ENCODE assay signal across 1 cellular context in genomic region chr20:18507218-18508191, GRCh38.
TF ChIP-seq lines count a peak whose summit lies in the region.

Gene SEC23B, plus strand, starts transcription at chr20:18507940. Its CDS starts 2,896 bp downstream, at chr20:18510836.

TF ChIP-seq in HepG2, 621 proteins besides CTCF, POLR2A, EP300 and RAD21 (continued from another document and continues in another):
- TF ChIP-seq NR0B2 (CRISPR knock-in tag; IDR thresholded peaks at IDR 0.05) = peak; percentile 29; the same call in 1 of the 2 replicates
- peak; percentile 80; the same call in 1 of the 2 replicates for TF ChIP-seq ZNF570 (CRISPR knock-in tag; IDR thresholded peaks at IDR 0.05; ENCODE audit: borderline replicate concordance)
- peak; percentile 81; the same call in 1 of the 2 replicates for TF ChIP-seq ZNF224 (CRISPR knock-in tag; IDR thresholded peaks at IDR 0.05)
- TF ChIP-seq ZNF12 (CRISPR knock-in tag; IDR thresholded peaks at IDR 0.05) = peak; percentile 99
- peak; percentile 73 for TF ChIP-seq HIVEP1 (CRISPR knock-in tag; IDR thresholded peaks at IDR 0.05)
- TF ChIP-seq ZBTB3 (CRISPR knock-in tag; IDR thresholded peaks at IDR 0.05; ENCODE audit: borderline replicate concordance, low read depth) = peak; percentile 92
- TF ChIP-seq ZBTB38 (CRISPR knock-in tag; IDR thresholded peaks at IDR 0.05) = peak; percentile 13; the same call in 1 of the 2 replicates
- no peak for TF ChIP-seq RNF219 (CRISPR knock-in tag; IDR thresholded peaks at IDR 0.05)
- TF ChIP-seq ATF5 (CRISPR knock-in tag; IDR thresholded peaks at IDR 0.05; ENCODE audit: low read depth) = no peak; the same call in 1 of the 2 replicates
- TF ChIP-seq PBX3 (CRISPR knock-in tag; IDR thresholded peaks at IDR 0.05; ENCODE audit: borderline replicate concordance) = peak; percentile 56; the same call in 1 of the 2 replicates
- TF ChIP-seq MXD4 (CRISPR knock-in tag; IDR thresholded peaks at IDR 0.05) = peak; percentile 90; the same call in 1 of the 2 replicates
- no peak; the same call in 1 of the 2 replicates for TF ChIP-seq ZNF770 (CRISPR knock-in tag; IDR thresholded peaks at IDR 0.05)
- 0 out of 2 replicates have a peak, but pooled peaks have one; percentile 66 for TF ChIP-seq ZNF660 (CRISPR knock-in tag; IDR thresholded peaks at IDR 0.05; ENCODE audit: borderline replicate concordance, low read depth)
- TF ChIP-seq HBP1 (CRISPR knock-in tag; IDR thresholded peaks at IDR 0.05; ENCODE audit: low read depth) = peak; percentile 88
- peak; percentile 86; the same call in 1 of the 2 replicates for TF ChIP-seq JUND (CRISPR knock-in tag; IDR thresholded peaks at IDR 0.05)
- peak; percentile 31; the same call in 1 of the 2 replicates for TF ChIP-seq ZBTB8A (CRISPR knock-in tag; IDR thresholded peaks at IDR 0.05; ENCODE audit: borderline replicate concordance, low read depth)
- peak; percentile 48 for TF ChIP-seq ZFP37 (CRISPR knock-in tag; IDR thresholded peaks at IDR 0.05; ENCODE audit: borderline replicate concordance)
- TF ChIP-seq ATAD3A (CRISPR knock-in tag; IDR thresholded peaks at IDR 0.05) = no peak; the same call in 1 of the 2 replicates
- TF ChIP-seq DRAP1 (CRISPR knock-in tag; IDR thresholded peaks at IDR 0.05) = peak; percentile 92
- 0 out of 4 replicates have a peak, but pooled peaks of 1 of the 2 experiments have one; percentile 16 for TF ChIP-seq MAFK (conservative IDR thresholded peaks at IDR 0.05 in 1 of 2, IDR thresholded peaks at IDR 0.05 in 1 of 2; ENCODE audit: low read length in 2 of 2)
- no peak for TF ChIP-seq HOXA7 (CRISPR knock-in tag; IDR thresholded peaks at IDR 0.05)
- peak; percentile 67 for TF ChIP-seq ZNF746 (CRISPR knock-in tag; IDR thresholded peaks at IDR 0.05)
- peak; percentile 64 for TF ChIP-seq ZNF292 (CRISPR knock-in tag; IDR thresholded peaks at IDR 0.05; ENCODE audit: borderline replicate concordance, low read depth)
- peak; percentile 94 for TF ChIP-seq ATF7-NPFF (CRISPR knock-in tag; IDR thresholded peaks at IDR 0.05; ENCODE audit: low read depth)
- peak; percentile 89 for TF ChIP-seq ZSCAN31 (CRISPR knock-in tag; IDR thresholded peaks at IDR 0.05; ENCODE audit: low read depth)
- TF ChIP-seq ZNF569 (CRISPR knock-in tag; IDR thresholded peaks at IDR 0.05; ENCODE audit: borderline replicate concordance) = no peak
- peak; percentile 52 for TF ChIP-seq NRL (CRISPR knock-in tag; IDR thresholded peaks at IDR 0.05; ENCODE audit: borderline replicate concordance)
- TF ChIP-seq KLF9 (CRISPR knock-in tag; IDR thresholded peaks at IDR 0.05; ENCODE audit: low read depth) = peak; percentile 92
- TF ChIP-seq MAF1 (CRISPR knock-in tag; IDR thresholded peaks at IDR 0.05; ENCODE audit: borderline replicate concordance) = 0 out of 2 replicates have a peak, but pooled peaks have one; percentile 12
- peak; percentile 45; the same call in 1 of the 2 replicates for TF ChIP-seq ZBTB14 (CRISPR knock-in tag; IDR thresholded peaks at IDR 0.05)
- peak; percentile 36; the same call in 1 of the 2 replicates for TF ChIP-seq RCOR2 (CRISPR knock-in tag; IDR thresholded peaks at IDR 0.05)
- 0 out of 2 replicates have a peak, but pooled peaks have one; percentile 78 for TF ChIP-seq CAMTA2 (CRISPR knock-in tag; IDR thresholded peaks at IDR 0.05; ENCODE audit: borderline replicate concordance)
- TF ChIP-seq NCOA5 (CRISPR knock-in tag; IDR thresholded peaks at IDR 0.05) = no peak
- peak; percentile 77 for TF ChIP-seq XRCC5 (optimal IDR thresholded peaks at IDR 0.05; ENCODE audit: low read length)
- no peak for TF ChIP-seq MBD4 (IDR thresholded peaks at IDR 0.05; ENCODE audit: borderline replicate concordance, low read length)
- TF ChIP-seq ZNF530 (CRISPR knock-in tag; IDR thresholded peaks at IDR 0.05; ENCODE audit: low read depth) = no peak; the same call in 1 of the 2 replicates
- TF ChIP-seq NFYB (CRISPR knock-in tag; IDR thresholded peaks at IDR 0.05) = peak; percentile 92
- TF ChIP-seq ELK4 (CRISPR knock-in tag; IDR thresholded peaks at IDR 0.05; ENCODE audit: borderline replicate concordance) = peak; percentile 15; the same call in 1 of the 2 replicates
- TF ChIP-seq SMAD3 (CRISPR knock-in tag; IDR thresholded peaks at IDR 0.05) = peak; percentile 78
- TF ChIP-seq ZNF549 (CRISPR knock-in tag; IDR thresholded peaks at IDR 0.05) = no peak
- TF ChIP-seq HINFP (CRISPR knock-in tag; IDR thresholded peaks at IDR 0.05; ENCODE audit: low read depth) = 0 out of 2 replicates have a peak, but pooled peaks have one; percentile 61
- TF ChIP-seq FOXJ3 (CRISPR knock-in tag; IDR thresholded peaks at IDR 0.05; ENCODE audit: borderline replicate concordance) = peak; percentile 42; the same call in 1 of the 2 replicates
- TF ChIP-seq GTF3A (CRISPR knock-in tag; conservative IDR thresholded peaks at IDR 0.05) = peak; percentile 91
- TF ChIP-seq ZNF101 (CRISPR knock-in tag; IDR thresholded peaks at IDR 0.05; ENCODE audit: borderline replicate concordance, low read depth) = no peak
- TF ChIP-seq ZNF562 (CRISPR knock-in tag; IDR thresholded peaks at IDR 0.05; ENCODE audit: borderline replicate concordance) = no peak
- no peak for TF ChIP-seq PLSCR1 (CRISPR knock-in tag; IDR thresholded peaks at IDR 0.05; ENCODE audit: borderline replicate concordance)
- TF ChIP-seq DDIT3 (CRISPR knock-in tag; IDR thresholded peaks at IDR 0.05) = no peak
- TF ChIP-seq SP2 (CRISPR knock-in tag; IDR thresholded peaks at IDR 0.05) = peak; percentile 87
- TF ChIP-seq SYNCRIP (IDR thresholded peaks at IDR 0.05; ENCODE audit: insufficient read depth, low read depth, low read length) = no peak
- peak; percentile 75 for TF ChIP-seq DNMT3B (CRISPR knock-in tag; conservative IDR thresholded peaks at IDR 0.05)
- TF ChIP-seq ZNF207 (IDR thresholded peaks at IDR 0.05; ENCODE audit: borderline replicate concordance) = no peak
- peak; percentile 56 for TF ChIP-seq ZNF879 (CRISPR knock-in tag; IDR thresholded peaks at IDR 0.05)
- TF ChIP-seq FOXP1 (IDR thresholded peaks at IDR 0.05) = no peak
- TF ChIP-seq FOXP1 (CRISPR knock-in tag; IDR thresholded peaks at IDR 0.05) = no peak
- no peak; the same call in 1 of the 2 replicates for TF ChIP-seq ZNF83 (CRISPR knock-in tag; IDR thresholded peaks at IDR 0.05; ENCODE audit: borderline replicate concordance)
- 0 out of 2 replicates have a peak, but pooled peaks have one; percentile 82 for TF ChIP-seq DNMT1 (CRISPR knock-in tag; IDR thresholded peaks at IDR 0.05)
- TF ChIP-seq CCAR2 (optimal IDR thresholded peaks at IDR 0.05; ENCODE audit: low read depth, low read length) = no peak
- peak; percentile 43; the same call in 1 of the 2 replicates for TF ChIP-seq IRX3 (CRISPR knock-in tag; IDR thresholded peaks at IDR 0.05; ENCODE audit: borderline replicate concordance, low read depth)
